Comparison of ENCODE assay signal across 9 cellular contexts in genomic region chr17:78780335-78780734, GRCh38. TPM values are rescaled to one million over a fixed set of nuclear protein-coding genes. Genes with fewer than 3 reads are reported as not detected.
DNase-seq lines count a peak whose midpoint lies in the region; ATAC-seq and TF ChIP-seq lines count a peak whose summit lies in the region.
"Had no signal": no experiment of that assay in that cellular context is flagged by ENCODE, and none has a peak within 500 bp of the region (broad histone marks: within the 10 kb centered on the region; RNA-seq: fewer than 3 reads in every experiment).

No MANE protein-coding gene starts in this region.

- H3K36me3 Mint-ChIP-seq in activated naive CD4-positive, alpha-beta T cell treated with anti-CD3 and anti-CD28 coated beads, Interleukin-2, amount 10 ng/mL, durations not matched to agents 7 days and 5 days: peaks cover 30% of the 10 kb centered on the region
- peaks cover 60% of the 10 kb centered on the region for H3K36me3 Mint-ChIP-seq in activated T-helper 17 cell treated with anti-CD3 and anti-CD28 coated beads, Interleukin-2, amount 50 U/mL, for 72 hours (ENCODE audit: low read depth)

- TF ChIP-seq CTCF in lower lobe of right lung (IDR thresholded peaks at IDR 0.05): no peak
- TF ChIP-seq CTCF in tibial artery (IDR thresholded peaks at IDR 0.05): no peak

- no peaks in the 10 kb centered on the region for H3K9me3 Mint-ChIP-seq in activated naive CD4-positive, alpha-beta T cell treated with anti-CD3 and anti-CD28 coated beads, Interleukin-2, amount 10 ng/mL, durations not matched to agents 7 days and 5 days
- no peaks in the 10 kb centered on the region for H3K9me3 Mint-ChIP-seq in activated T-helper 17 cell treated with anti-CD3 and anti-CD28 coated beads, Interleukin-2, amount 50 U/mL, for 72 hours

- peak; percentile 43 for DNase-seq in activated naive CD4-positive, alpha-beta T cell treated with anti-CD3 and anti-CD28 coated beads, Interleukin-2, amount 10 ng/mL, durations not matched to agents 7 days and 5 days
- DNase-seq in activated naive CD4-positive, alpha-beta T cell treated with anti-CD3 and anti-CD28 coated beads, Interleukin-2, amount 50 U/mL, for 16 hours: no peak
- DNase-seq in lower lobe of right lung: no peak
- no peak for DNase-seq in tibial artery
- DNase-seq in dermis blood vessel endothelial cell: no peak
- DNase-seq in stimulated activated CD8-positive, alpha-beta memory T cell treated with anti-CD3 and anti-CD28 coated beads, Interleukin-4, amount 100 ng/mL, for 48 hours: no peak
- DNase-seq in AML-193 (lab: John Stamatoyannopoulos, UW): no peak
- DNase-seq: cortex of kidney had no signal

- H3K27me3 Mint-ChIP-seq in activated naive CD4-positive, alpha-beta T cell treated with anti-CD3 and anti-CD28 coated beads, Interleukin-2, amount 10 ng/mL, durations not matched to agents 7 days and 5 days: no peaks in the 10 kb centered on the region
- H3K27me3 Mint-ChIP-seq in activated T-helper 17 cell treated with anti-CD3 and anti-CD28 coated beads, Interleukin-2, amount 50 U/mL, for 72 hours: no peaks in the 10 kb centered on the region

- H3K27ac ChIP-seq in lower lobe of right lung (peak overlapping the region; percentile 94), tibial artery (peak overlapping the region; percentile 87 to 88)

- H3K4me1 ChIP-seq in lower lobe of right lung (peaks cover 72% of the 10 kb centered on the region), tibial artery (peaks cover 0 to 20% (median 9%) of the 10 kb centered on the region in 4 donors)

- intact Hi-C loops in lower lobe of right lung (cut with DNase I) (no loop called here), tibial artery (cut with DNase I; ENCODE audit: low total_unique reads) (no loop called here)

- ATAC-seq in activated T-helper 17 cell treated with anti-CD3 and anti-CD28 coated beads, Interleukin-2, amount 50 U/mL, for 72 hours (replicated peaks): peak; percentile 11
- peak in 1 of 2 donors; percentile 4 for ATAC-seq in lower lobe of right lung

- H3K4me1 Mint-ChIP-seq in activated naive CD4-positive, alpha-beta T cell treated with anti-CD3 and anti-CD28 coated beads, Interleukin-2, amount 10 ng/mL, durations not matched to agents 7 days and 5 days: peaks cover 60% of the 10 kb centered on the region
- H3K4me1 Mint-ChIP-seq in activated T-helper 17 cell treated with anti-CD3 and anti-CD28 coated beads, Interleukin-2, amount 50 U/mL, for 72 hours: peaks cover 17% of the 10 kb centered on the region

- H3K27ac Mint-ChIP-seq in activated naive CD4-positive, alpha-beta T cell treated with anti-CD3 and anti-CD28 coated beads, Interleukin-2, amount 10 ng/mL, durations not matched to agents 7 days and 5 days: peak overlapping the region; percentile 96
- peak overlapping the region; percentile 98 for H3K27ac Mint-ChIP-seq in activated T-helper 17 cell treated with anti-CD3 and anti-CD28 coated beads, Interleukin-2, amount 50 U/mL, for 72 hours

- H3K36me3 ChIP-seq in lower lobe of right lung: no peaks in the 10 kb centered on the region
- H3K36me3 ChIP-seq in tibial artery: no peaks in the 10 kb centered on the region

- H3K9me3 ChIP-seq in lower lobe of right lung (no peaks in the 10 kb centered on the region), tibial artery (no peaks in the 10 kb centered on the region)

- H3K27me3 ChIP-seq in lower lobe of right lung (ENCODE audit: low read depth): no peaks in the 10 kb centered on the region
- no peaks in the 10 kb centered on the region for H3K27me3 ChIP-seq in tibial artery

- H3K4me3 Mint-ChIP-seq in activated naive CD4-positive, alpha-beta T cell treated with anti-CD3 and anti-CD28 coated beads, Interleukin-2, amount 10 ng/mL, durations not matched to agents 7 days and 5 days: peak overlapping the region; percentile 82
- H3K4me3 Mint-ChIP-seq in activated T-helper 17 cell treated with anti-CD3 and anti-CD28 coated beads, Interleukin-2, amount 50 U/mL, for 72 hours: peak overlapping the region; percentile 89

- CTCF ChIA-PET in activated naive CD4-positive, alpha-beta T cell treated with anti-CD3 and anti-CD28 coated beads, Interleukin-2, amount 10 ng/mL, durations not matched to agents 7 days and 5 days (lab: Charles Lee): interaction anchor here (0.8 to 2.3 kb wide), 7 partner anchors 9 to 45 kb away, joined by 3 to 11 read pairs (median 3); no protein-coding TSS in a partner anchor

- H3K4me3 ChIP-seq in lower lobe of right lung (peak overlapping the region; percentile 84), tibial artery (peak overlapping the region in 1 of 2 donors; percentile 85)

RNA-seq across cellular contexts. Expression of gene CYTH1, which starts 1.7 kb away (rescaled TPM):
- 100 to 1,000 TPM; 173 to 195 TPM for total RNA-seq in activated T-helper 17 cell treated with anti-CD3 and anti-CD28 coated beads, Interleukin-2, amount 50 U/mL, for 72 hours
- total RNA-seq in lower lobe of right lung (110 TPM), dermis blood vessel endothelial cell (50.6 and 51.4 TPM in 2 replicates)
